Comparison of ENCODE assay signal across 21 cellular contexts in genomic region chr5:176883700-176884570, GRCh38. TPM values are rescaled to one million over a fixed set of nuclear protein-coding genes. Genes with fewer than 3 reads are reported as not detected.
DNase-seq lines count a peak whose midpoint lies in the region; ATAC-seq, FAIRE-seq and TF ChIP-seq lines count a peak whose summit lies in the region.
"Had no signal": no experiment of that assay in that cellular context is flagged by ENCODE, and none has a peak within 500 bp of the region (broad histone marks: within the 10 kb centered on the region; RNA-seq: fewer than 3 reads in every experiment).

No MANE protein-coding gene starts in this region.

- no peak for TF ChIP-seq CTCF in OCI-LY7 (conservative IDR thresholded peaks at IDR 0.05; ENCODE audit: low read length)
- peak; percentile 22 for TF ChIP-seq CTCF in epithelial cell of proximal tubule (conservative IDR thresholded peaks at IDR 0.05; ENCODE audit: low read depth, low read length)
- TF ChIP-seq CTCF in osteoblast (IDR thresholded peaks at IDR 0.05; ENCODE audit: extremely low read depth, low read depth, low read length), result no peak

- H2AFZ ChIP-seq in OCI-LY7 (ENCODE audit: low read length) (0 out of 2 replicates have a peak overlapping the region, but pooled peaks have one; percentile 27), osteoblast (ENCODE audit: low read length) (no peak overlapping the region)
- H2AFZ ChIP-seq: GM23338 had no signal

- DNase-seq in 8988T (peak; percentile 44), OCI-LY7 (ENCODE audit: low spot score) (no peak), epithelial cell of proximal tubule (ENCODE audit: low read depth) (no peak), osteoblast (ENCODE audit: insufficient read length, low spot score, missing footprints) (peak; percentile 74), NCI-H1105 (lab: John Stamatoyannopoulos, UW) (no peak), RCC 7860 (ENCODE audit: low spot score) (no peak)
- DNase-seq: DND-41; GDM1; KG1; NCI-H1436; NCI-H2029; NCI-H526; NK-92 treated with Interleukin-12 subunit alpha and Interleukin-12 subunit beta, amount 100 ng/mL, for 24 hours had no signal

- H3K36me3 ChIP-seq in OCI-LY7 (ENCODE audit: insufficient read depth, low read length), result no peaks in the 10 kb centered on the region
- no peaks in the 10 kb centered on the region for H3K36me3 ChIP-seq in osteoblast (ENCODE audit: insufficient read depth, low read length)
- H3K36me3 ChIP-seq: SJSA1 had no signal

- no peaks in the 10 kb centered on the region for H3K9me3 ChIP-seq in OCI-LY7 (ENCODE audit: low read length)
- no peaks in the 10 kb centered on the region for H3K9me3 ChIP-seq in osteoblast (ENCODE audit: low read depth, low read length)
- H3K9me3 ChIP-seq: A549, SJSA1 had no signal

- intact Hi-C loops in OCI-LY7 (cut with micrococcal nuclease; ENCODE audit: unreplicated experiment), result no loop called here

- H3K4me1 ChIP-seq in OCI-LY7 (ENCODE audit: insufficient read depth, low read length, poor library complexity, severe bottlenecking) (peaks cover 11% of the 10 kb centered on the region), osteoblast (ENCODE audit: insufficient read depth, low read length) (no peaks in the 10 kb centered on the region)
- H3K4me1 ChIP-seq: A549, SJSA1 had no signal

- no peaks in the 10 kb centered on the region for H3K9me2 ChIP-seq in OCI-LY7 (ENCODE audit: insufficient read depth, low read length)

- no peak for ATAC-seq in HG03039 (IDR thresholded peaks at IDR 0.05; ENCODE audit: unreplicated experiment)
- no peak for ATAC-seq in HG03175 (IDR thresholded peaks at IDR 0.05; ENCODE audit: unreplicated experiment)
- ATAC-seq: A549, GM12878, GM23338 had no signal

- no peak overlapping the region for H3K27ac ChIP-seq in OCI-LY7 (ENCODE audit: low read depth, low read length, poor library complexity, severe bottlenecking)
- no peak overlapping the region for H3K27ac ChIP-seq in osteoblast (ENCODE audit: low read depth, low read length)
- H3K27ac ChIP-seq: A549, C4-2B, SJSA1 had no signal

- no peak overlapping the region for H3K4me3 ChIP-seq in OCI-LY7 (ENCODE audit: low read depth, low read length, poor library complexity, severe bottlenecking)
- H3K4me3 ChIP-seq in epithelial cell of proximal tubule (ENCODE audit: low read depth, low read length), result no peak overlapping the region
- no peak overlapping the region for H3K4me3 ChIP-seq in osteoblast (ENCODE audit: insufficient read depth, low read length)
- H3K4me3 ChIP-seq: A549, GM12878, GM23338, SJSA1 had no signal

- no peaks in the 10 kb centered on the region for H4K20me1 ChIP-seq in OCI-LY7 (ENCODE audit: insufficient read depth, low read length)
- no peaks in the 10 kb centered on the region for H4K20me1 ChIP-seq in osteoblast (ENCODE audit: insufficient read depth, low read length)

- no TSS peak for BruUV-seq in OCI-LY7 (replicated peaks; lab: Mats Ljungman, UMichigan)

- CTCF ChIA-PET in OCI-LY7 (lab: Charles Lee; ENCODE audit: unreplicated experiment), result no interaction called here

- H3K27me3 ChIP-seq in osteoblast (ENCODE audit: insufficient read depth, low read length), result no peaks in the 10 kb centered on the region

- POLR2A ChIA-PET in OCI-LY7 (lab: Charles Lee), result no interaction called here

- H3K4me2 ChIP-seq in OCI-LY7 (ENCODE audit: low read length) (no peak overlapping the region), osteoblast (ENCODE audit: insufficient read depth, low read length) (no peak overlapping the region)
- H3K4me2 ChIP-seq: A549, GM23338 had no signal

- no peak for FAIRE-seq in RCC 7860 (lab: Jason Lieb, UNC)
- FAIRE-seq: A549, GM12878, GM18507 had no signal

- H3K79me2 ChIP-seq in OCI-LY7 (ENCODE audit: insufficient read depth, low read depth, low read length) (no peaks in the 10 kb centered on the region), osteoblast (ENCODE audit: insufficient read depth, low read length) (no peaks in the 10 kb centered on the region)

RNA-seq across cellular contexts. Expression of gene HK3, which starts 15.2 kb away (rescaled TPM):
- total RNA-seq in OCI-LY7 (2014; rRNA removed; shearing (Covaris generic)), result 0.38 TPM in 1 of 2 replicates, not detected in the other
- total RNA-seq in OCI-LY7 (2022), result not detected in 2 replicates
- total RNA-seq in epithelial cell of proximal tubule, result 0.43 TPM in 1 of 2 replicates, not detected in the other
- under 0.01 and 1.8 TPM in 2 replicates for total RNA-seq in osteoblast
- total RNA-seq: GM23338, SJSA1 had no signal

Comparison
In these comparisons a context has a peak if more than half of its experiments do, and no peak if none do; other contexts are left out.
1. DNase-seq: peak in 8988T (single experiment) and osteoblast (single experiment); none in OCI-LY7 (single experiment), epithelial cell of proximal tubule (single experiment), NCI-H1105 (single experiment) and RCC 7860 (single experiment).